ENCODE assay signal across 8 cellular contexts in the genomic region with DNA sequence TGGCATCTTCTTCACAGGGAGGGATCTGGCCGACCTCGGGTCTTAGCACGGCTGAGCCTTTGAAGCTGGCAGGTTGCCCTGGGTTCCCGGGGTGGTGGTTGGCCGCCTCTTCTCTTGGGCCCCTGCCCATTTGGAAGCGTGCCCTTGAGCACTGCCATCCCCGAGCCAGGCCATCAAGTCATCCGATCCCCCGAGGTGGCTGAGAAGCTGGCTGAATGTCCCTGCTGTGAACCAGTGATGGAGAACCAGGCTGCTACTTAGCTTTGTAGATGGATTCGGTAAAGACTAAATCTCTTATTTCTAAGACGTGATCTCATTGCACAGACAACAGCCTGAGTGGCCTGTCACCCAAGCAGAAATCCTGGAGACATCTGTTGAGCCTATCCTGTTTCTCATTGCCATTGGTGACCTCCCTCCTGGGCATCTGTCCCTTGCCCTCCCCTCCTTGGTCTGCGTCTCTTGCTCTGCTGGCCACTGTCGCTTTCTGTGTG.
DNase-seq lines count a peak whose midpoint lies in the region; ATAC-seq and TF ChIP-seq lines count a peak whose summit lies in the region.

No MANE protein-coding gene starts in this region.

- TF ChIP-seq CTCF in uterus (IDR thresholded peaks at IDR 0.05) = no peak

- H3K9me3 ChIP-seq in uterus = no peaks in the 10 kb centered on the region

- H3K36me3 ChIP-seq in uterus = no peaks in the 10 kb centered on the region

- peak overlapping the region; percentile 26 to 48 for H3K27ac ChIP-seq in uterus

- ATAC-seq in Right ventricle myocardium inferior = peak; percentile 49

- H3K4me3 ChIP-seq in uterus = no peak overlapping the region

- H3K4me1 ChIP-seq in uterus = peaks cover 0 to 27% of the 10 kb centered on the region in 2 donors

- intact Hi-C loops in Right ventricle myocardium inferior (cut with DNase I) = no loop called here
- intact Hi-C loops in cardiac septum (cut with DNase I) = loop anchor here (2.0 to 5.0 kb wide), 2 partner anchors 15 to 86 kb away; no protein-coding TSS in a partner anchor
- intact Hi-C loops in uterus (cut with DNase I; ENCODE audit: low total_unique reads) = no loop called here

- peak; percentile 84 for DNase-seq in Right ventricle myocardium inferior (ENCODE audit: missing footprints)
- no peak for DNase-seq in cardiac septum (ENCODE audit: low spot score)
- DNase-seq in cerebellar cortex (ENCODE audit: low spot score) = peak; percentile 74
- DNase-seq in midbrain (lab: John Stamatoyannopoulos, UW) = peak; percentile 59
- peak; percentile 48 to 59 for DNase-seq in uterus
- DNase-seq in iPS-NIHi7 (ENCODE audit: extremely low spot score) = no peak
- DNase-seq in NCI-H526 (lab: John Stamatoyannopoulos, UW) = no peak
- no peak for DNase-seq in activated CD4-positive, alpha-beta T cell treated with anti-CD3 and anti-CD28 coated beads for 48 hours

- TF ChIP-seq POLR2A in uterus (IDR thresholded peaks at IDR 0.05) = no peak

- H3K27me3 ChIP-seq in uterus = no peaks in the 10 kb centered on the region

Comparison
In these comparisons a context has a peak if more than half of its experiments do, and no peak if none do; other contexts are left out.
1. DNase-seq: peak in Right ventricle myocardium inferior (single experiment), cerebellar cortex (single experiment), midbrain (single experiment) and uterus (2 of 2); none in cardiac septum (single experiment), iPS-NIHi7 (single experiment), NCI-H526 (0 of 2) and activated CD4-positive, alpha-beta T cell treated with anti-CD3 and anti-CD28 coated beads for 48 hours (single experiment).